8 cellular contexts compared by ENCODE assay signal in the genomic region with DNA sequence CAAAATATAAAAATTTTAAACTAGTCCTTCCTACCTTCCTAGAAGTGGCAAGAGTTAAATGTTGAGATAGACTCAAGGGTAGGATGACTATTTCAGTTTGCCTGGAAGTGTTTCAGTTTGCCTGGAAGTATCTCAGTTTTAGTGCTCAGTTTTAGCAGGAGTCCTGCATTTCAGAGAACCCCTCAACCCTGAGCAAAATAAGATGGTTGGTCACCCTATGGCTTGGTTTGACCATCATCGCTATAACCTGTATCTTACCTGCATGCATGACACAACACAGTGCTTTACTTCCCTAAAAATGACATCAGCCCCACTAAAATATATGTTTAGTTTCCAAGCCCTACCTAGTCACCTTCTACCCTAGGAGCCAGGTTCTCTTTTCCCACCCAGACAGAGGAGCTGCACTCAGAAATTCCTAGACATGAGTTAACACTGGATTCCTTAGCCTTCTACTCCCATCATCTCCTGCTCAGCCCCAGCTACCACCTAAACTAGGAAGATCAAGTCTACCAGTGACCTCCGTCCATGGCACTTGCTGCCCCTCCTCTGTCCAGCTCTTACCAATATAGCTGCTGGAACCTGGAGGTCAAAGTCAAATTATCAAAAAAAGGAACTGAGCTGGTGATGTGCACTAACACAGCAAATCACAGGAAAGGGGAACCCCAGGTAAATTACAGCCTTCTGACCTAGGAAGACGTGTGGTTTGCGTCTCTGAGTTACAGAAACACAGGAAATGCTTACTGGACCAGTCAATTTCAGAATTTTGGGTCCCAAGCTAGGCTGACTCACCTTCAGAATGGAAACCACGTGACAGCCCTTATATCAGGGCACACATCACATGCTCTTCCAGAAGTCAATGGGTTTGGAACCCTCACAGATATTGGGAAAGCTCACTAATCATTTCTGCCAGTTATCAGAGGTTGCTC. TPM values are rescaled to one million over a fixed set of nuclear protein-coding genes. Genes with fewer than 3 reads are reported as not detected.
DNase-seq lines count a peak whose midpoint lies in the region; ATAC-seq and TF ChIP-seq lines count a peak whose summit lies in the region.

No MANE protein-coding gene starts in this region.

- H3K27me3 ChIP-seq in heart left ventricle (peaks cover 0 to 11% (median 0%) of the 10 kb centered on the region in 9 donors), right lobe of liver (no peaks in the 10 kb centered on the region)

- no peak for ATAC-seq in heart left ventricle
- ATAC-seq in Right ventricle myocardium inferior = no peak
- ATAC-seq in HG02852 (IDR thresholded peaks at IDR 0.05; ENCODE audit: unreplicated experiment) = peak; percentile 92
- peak in 3 of 4 donors; percentile 2 to 29 (median 13) for ATAC-seq in right lobe of liver

- intact Hi-C loops in heart left ventricle (cut with DNase I) = no loop called here
- intact Hi-C loops in Right ventricle myocardium inferior (cut with DNase I) = no loop called here
- intact Hi-C loops in right lobe of liver (cut with DNase I) = no loop called here

- H3K36me3 ChIP-seq in heart left ventricle = peaks cover 0 to 5% (median 0%) of the 10 kb centered on the region in 9 donors
- H3K36me3 ChIP-seq in right lobe of liver = no peaks in the 10 kb centered on the region

- no peak overlapping the region for H3K27ac Mint-ChIP-seq in osteocyte (ENCODE audit: unreplicated experiment)

- no peak overlapping the region for H3K4me3 Mint-ChIP-seq in osteocyte (ENCODE audit: unreplicated experiment)

- H3K36me3 Mint-ChIP-seq in osteocyte (ENCODE audit: unreplicated experiment) = no peaks in the 10 kb centered on the region

- H3K4me1 ChIP-seq in heart left ventricle = peaks cover 0 to 39% (median 26%) of the 10 kb centered on the region in 12 donors
- peaks cover 0 to 52% (median 24%) of the 10 kb centered on the region in 4 donors for H3K4me1 ChIP-seq in right lobe of liver

- 66 to 71% (median 69%) methylated on average over 5 of the region's 5 CpGs for WGBS in heart left ventricle, 4 donors
- 21% methylated on average over 5 of the region's 5 CpGs for WGBS in right lobe of liver (ENCODE audit: insufficient coverage, low coverage, low lambda C conversion rate, missing lambda C conversion rate)

- peak overlapping the region in 11 of 12 donors; percentile 17 to 86 (median 75) for H3K27ac ChIP-seq in heart left ventricle
- H3K27ac ChIP-seq in right lobe of liver = peak overlapping the region; percentile 45 to 81 (median 52)

- no peaks in the 10 kb centered on the region for H3K9me3 Mint-ChIP-seq in osteocyte (ENCODE audit: unreplicated experiment)

- H3K4me3 ChIP-seq in heart left ventricle (no peak overlapping the region), right lobe of liver (peak overlapping the region in 1 of 3 donors; percentile 4)

- TF ChIP-seq POLR2A in heart left ventricle (IDR thresholded peaks at IDR 0.05) = no peak
- peak; percentile 63 for TF ChIP-seq POLR2A in right lobe of liver (IDR thresholded peaks at IDR 0.05)

- H3K27me3 Mint-ChIP-seq in osteocyte (ENCODE audit: unreplicated experiment) = peaks cover 79% of the 10 kb centered on the region

- no peak for DNase-seq in heart left ventricle
- no peak for DNase-seq in Right ventricle myocardium inferior (ENCODE audit: missing footprints)
- DNase-seq in SKM-1 (lab: John Stamatoyannopoulos, UW; ENCODE audit: unreplicated experiment) = peak; percentile 63
- no peak for DNase-seq in right lobe of liver
- no peak for DNase-seq in osteocyte (ENCODE audit: extremely low spot score, unreplicated experiment)
- no peak for DNase-seq in cortex of kidney (lab: John Stamatoyannopoulos, UW)
- no peak for DNase-seq in NCI-H82 treated with DMSO at 0.1 percent for 48 hours (lab: John Stamatoyannopoulos, UW; ENCODE audit: unreplicated experiment)

- H3K4me1 Mint-ChIP-seq in osteocyte (ENCODE audit: unreplicated experiment) = peaks cover 15% of the 10 kb centered on the region

- TF ChIP-seq CTCF in heart left ventricle (IDR thresholded peaks at IDR 0.05) (no peak), right lobe of liver (IDR thresholded peaks at IDR 0.05) (no peak), osteocyte (IDR thresholded peaks at IDR 0.05) (no peak)

- H3K9me3 ChIP-seq in heart left ventricle = peaks cover 0 to 12% (median 0%) of the 10 kb centered on the region in 12 donors
- no peaks in the 10 kb centered on the region for H3K9me3 ChIP-seq in right lobe of liver

RNA-seq across cellular contexts. Expression of a gene that starts 2.2 kb away (rescaled TPM):
- total RNA-seq in heart left ventricle = 100 to 1,000 TPM in 8 of 9 donors, 10 to 100 TPM in 1; 92.0 to 600 (median 212) TPM
- 100 to 1,000 TPM in 1 of 2 donors, 10 to 100 TPM in 1; 87.6 to 218 TPM for polyA plus RNA-seq in heart left ventricle
- 460 TPM for total RNA-seq in Right ventricle myocardium inferior
- 100 to 1,000 TPM in 4 of 6 experiments, 10 to 100 TPM in 2; 36.9 to 749 (median 247) TPM for total RNA-seq in right lobe of liver
- total RNA-seq in osteocyte = 0.40 TPM in 1 of 2 replicates, not detected in the other

RNA-seq across cellular contexts. Expression of a gene that starts 20.7 kb away (rescaled TPM):
- total RNA-seq in heart left ventricle (1 to 10 TPM in 8 of 9 donors, under 1 TPM in 1; 0.83 to 7.4 (median 3.6) TPM), Right ventricle myocardium inferior (5.9 TPM), right lobe of liver (10 to 100 TPM in 1 of 6 experiments, 1 to 10 TPM in 5; 5.0 to 14.6 (median 8.4) TPM), osteocyte (2.6 and 4.1 TPM in 2 replicates)
- polyA plus RNA-seq in heart left ventricle = 1 to 10 TPM; 1.8 to 5.3 TPM

RNA-seq across cellular contexts. Expression of a gene that starts 31.7 kb away (rescaled TPM):
- 10 to 100 TPM in 2 of 9 donors, 1 to 10 TPM in 7; 1.7 to 36.1 (median 3.6) TPM for total RNA-seq in heart left ventricle
- 1 to 10 TPM; 1.2 to 3.6 TPM for polyA plus RNA-seq in heart left ventricle
- 4.3 TPM for total RNA-seq in Right ventricle myocardium inferior
- 100 to 1,000 TPM; 281 to 749 (median 512) TPM for total RNA-seq in right lobe of liver
- not detected in 2 replicates for total RNA-seq in osteocyte

Comparison
In these comparisons a context has a peak if more than half of its experiments do, and no peak if none do; other contexts are left out.
1. ATAC-seq: peak in HG02852 (single experiment) and right lobe of liver (3 of 4); none in heart left ventricle (0 of 4) and Right ventricle myocardium inferior (single experiment).
2. RNA of a gene that starts 2.2 kb away (total RNA-seq): 460 TPM in Right ventricle myocardium inferior (single experiment), 36.9 to 749 TPM in right lobe of liver and 92.0 to 600 TPM in heart left ventricle; 0.40 TPM in osteocyte; every median in the first group is over 10 times any median in the second.
3. RNA of a gene that starts 31.7 kb away (total RNA-seq): 281 to 749 TPM in right lobe of liver; 4.3 TPM in Right ventricle myocardium inferior (single experiment), 1.7 to 36.1 TPM in heart left ventricle and not detected in osteocyte; every median in the first group is over 4 times any median in the second.